ENCODE assay signal across 11 cellular contexts in the genomic region with DNA sequence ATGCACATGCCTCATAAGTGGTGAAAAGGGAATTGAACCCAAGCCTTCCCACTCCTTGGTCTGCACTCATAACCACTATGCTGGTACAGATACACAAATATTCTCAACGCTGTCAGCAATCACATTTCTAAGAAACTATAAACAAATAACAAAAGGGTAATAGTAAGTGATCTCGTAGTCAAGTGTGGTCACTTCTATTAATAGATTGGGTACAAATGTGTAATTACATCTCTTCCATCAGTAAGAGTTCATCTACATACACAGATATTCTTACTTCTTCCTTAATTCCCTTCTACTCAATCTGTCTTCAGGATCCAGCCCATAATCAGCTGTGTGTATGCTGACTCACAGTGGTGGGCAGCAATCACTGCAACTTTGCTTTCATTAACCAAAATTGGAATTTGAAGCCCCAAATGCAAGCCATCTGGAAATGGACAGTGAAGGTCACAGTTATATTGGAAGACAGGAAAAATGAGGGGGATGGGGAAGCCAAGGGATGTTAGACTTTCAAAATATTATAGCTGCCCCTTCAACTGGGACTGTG. TPM values are rescaled to one million over a fixed set of nuclear protein-coding genes. Genes with fewer than 3 reads are reported as not detected.
DNase-seq lines count a peak whose midpoint lies in the region; ATAC-seq, FAIRE-seq and TF ChIP-seq lines count a peak whose summit lies in the region.
"Had no signal": no experiment of that assay in that cellular context is flagged by ENCODE, and none has a peak within 500 bp of the region (broad histone marks: within the 10 kb centered on the region; RNA-seq: fewer than 3 reads in every experiment).

No MANE protein-coding gene starts in this region.

- H3K4me3 ChIP-seq in A549 (no peak overlapping the region), OCI-LY7 (ENCODE audit: low read depth, low read length, poor library complexity, severe bottlenecking) (no peak overlapping the region), suprapubic skin (no peak overlapping the region)

- no peak for ATAC-seq in A549

- intact Hi-C loops in OCI-LY7 (cut with micrococcal nuclease; ENCODE audit: unreplicated experiment): loop anchor here (10.0 kb wide), 1 partner anchor 1244 kb away; no protein-coding TSS in a partner anchor

- no peaks in the 10 kb centered on the region for H3K36me3 ChIP-seq in OCI-LY7 (ENCODE audit: insufficient read depth, low read length)
- no peaks in the 10 kb centered on the region for H3K36me3 ChIP-seq in suprapubic skin

- no peak overlapping the region for H3K4me2 ChIP-seq in A549
- H3K4me2 ChIP-seq in OCI-LY7 (ENCODE audit: low read length): no peak overlapping the region

- no peaks in the 10 kb centered on the region for H4K20me1 ChIP-seq in OCI-LY7 (ENCODE audit: insufficient read depth, low read length)

- CTCF ChIA-PET in A549 (lab: Yijun Ruan, JAX): interaction anchor here (0.8 to 2.0 kb wide), 3 partner anchors 17 to 452 kb away, joined by 3 to 7 read pairs (median 3); a partner anchor contains a TSS
- CTCF ChIA-PET in OCI-LY7 (lab: Charles Lee; ENCODE audit: unreplicated experiment): no interaction called here

- peak in 1 of 2 experiments; percentile 4 for DNase-seq in A549 (ENCODE audit: low read depth in 1 of 2, low spot score in 1 of 2)
- no peak for DNase-seq in OCI-LY7 (ENCODE audit: low spot score)
- DNase-seq in fibroblast of peridontal ligament (ENCODE audit: extremely low read depth): peak; percentile 75
- no peak for DNase-seq in GM12891 (ENCODE audit: insufficient read length, low spot score)
- DNase-seq in suprapubic skin (ENCODE audit: low spot score in 2 of 2): no peak
- DNase-seq in SIG-M5 treated with dmso at 0.1 percent for 504 hours (lab: John Stamatoyannopoulos, UW; ENCODE audit: unreplicated experiment): no peak
- DNase-seq in SHP77 treated with DMSO at 0.1 percent for 48 hours (lab: John Stamatoyannopoulos, UW): no peak
- DNase-seq: cortex of kidney, immature natural killer cell, NCI-H1436 had no signal

- H3K4me1 ChIP-seq in A549 (no peaks in the 10 kb centered on the region), OCI-LY7 (ENCODE audit: insufficient read depth, low read length, poor library complexity, severe bottlenecking) (no peaks in the 10 kb centered on the region), suprapubic skin (no peaks in the 10 kb centered on the region)

- no peaks in the 10 kb centered on the region for H3K9me3 ChIP-seq in A549
- no peaks in the 10 kb centered on the region for H3K9me3 ChIP-seq in OCI-LY7 (ENCODE audit: low read length)
- H3K9me3 ChIP-seq in suprapubic skin: no peaks in the 10 kb centered on the region

- WGBS in A549 (ENCODE audit: missing lambda C conversion rate): 49% methylated on average over 2 of the region's 2 CpGs
- WGBS in suprapubic skin: 68% methylated on average over 2 of the region's 2 CpGs

- TF ChIP-seq POLR2A in A549 (IDR thresholded peaks at IDR 0.05; ENCODE audit: low read length) (no peak), GM12891 (IDR thresholded peaks at IDR 0.05; ENCODE audit: low read depth, low read length) (no peak), suprapubic skin (IDR thresholded peaks at IDR 0.05) (no peak)

- POLR2A ChIA-PET in A549 (lab: Yijun Ruan, JAX) (no interaction called here), OCI-LY7 (lab: Charles Lee) (interaction anchor here (0.5 to 1.1 kb wide), 2 partner anchors 143 to 454 kb away, joined by 3 to 4 read pairs; no protein-coding TSS in a partner anchor)

- H3K27ac ChIP-seq in A549 (no peak overlapping the region), OCI-LY7 (ENCODE audit: low read depth, low read length, poor library complexity, severe bottlenecking) (no peak overlapping the region), suprapubic skin (no peak overlapping the region)

- no TSS peak for BruUV-seq in OCI-LY7 (replicated peaks; lab: Mats Ljungman, UMichigan)

- H3K79me2 ChIP-seq in OCI-LY7 (ENCODE audit: insufficient read depth, low read depth, low read length): no peaks in the 10 kb centered on the region

- TF ChIP-seq EP300 in A549 (IDR thresholded peaks at IDR 0.05) (no peak), suprapubic skin (IDR thresholded peaks at IDR 0.05) (no peak)

- FAIRE-seq in A549 (lab: Jason Lieb, UNC): no peak
- no peak for FAIRE-seq in GM12891 (lab: Jason Lieb, UNC)

- 0 out of 5 replicates have a peak, but pooled peaks have one; percentile 14 to 15 for TF ChIP-seq RAD21 in A549 (conservative IDR thresholded peaks at IDR 0.05 in 1 of 2, IDR thresholded peaks at IDR 0.05 in 1 of 2)

- no peaks in the 10 kb centered on the region for H3K27me3 ChIP-seq in suprapubic skin

- TF ChIP-seq CTCF in A549 (IDR thresholded peaks at IDR 0.05) (0 out of 3 replicates have a peak, but pooled peaks have one; percentile 14), GM12872 (IDR thresholded peaks at IDR 0.05; ENCODE audit: insufficient read depth, low read depth, low read length) (peak; percentile 8; the same call in 1 of the 3 replicates), OCI-LY7 (conservative IDR thresholded peaks at IDR 0.05; ENCODE audit: low read length) (0 out of 2 replicates have a peak, but pooled peaks have one; percentile 41), suprapubic skin (IDR thresholded peaks at IDR 0.05) (no peak)

- no peak overlapping the region for H2AFZ ChIP-seq in OCI-LY7 (ENCODE audit: low read length)

- H3K9me2 ChIP-seq in OCI-LY7 (ENCODE audit: insufficient read depth, low read length): no peaks in the 10 kb centered on the region

TF ChIP-seq in A549, 52 proteins besides CTCF, POLR2A, EP300 and RAD21:
- TF ChIP-seq, protein P1, sequence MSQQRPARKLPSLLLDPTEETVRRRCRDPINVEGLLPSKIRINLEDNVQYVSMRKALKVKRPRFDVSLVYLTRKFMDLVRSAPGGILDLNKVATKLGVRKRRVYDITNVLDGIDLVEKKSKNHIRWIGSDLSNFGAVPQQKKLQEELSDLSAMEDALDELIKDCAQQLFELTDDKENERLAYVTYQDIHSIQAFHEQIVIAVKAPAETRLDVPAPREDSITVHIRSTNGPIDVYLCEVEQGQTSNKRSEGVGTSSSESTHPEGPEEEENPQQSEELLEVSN (IDR thresholded peaks at IDR 0.05; ENCODE audit: borderline replicate concordance, low read depth): no peak
- TF ChIP-seq BHLHE40 (IDR thresholded peaks at IDR 0.05; ENCODE audit: low read depth, low read length) (no peak), CBX8 (IDR thresholded peaks at IDR 0.05) (no peak)
- TF ChIP-seq, protein P2, sequence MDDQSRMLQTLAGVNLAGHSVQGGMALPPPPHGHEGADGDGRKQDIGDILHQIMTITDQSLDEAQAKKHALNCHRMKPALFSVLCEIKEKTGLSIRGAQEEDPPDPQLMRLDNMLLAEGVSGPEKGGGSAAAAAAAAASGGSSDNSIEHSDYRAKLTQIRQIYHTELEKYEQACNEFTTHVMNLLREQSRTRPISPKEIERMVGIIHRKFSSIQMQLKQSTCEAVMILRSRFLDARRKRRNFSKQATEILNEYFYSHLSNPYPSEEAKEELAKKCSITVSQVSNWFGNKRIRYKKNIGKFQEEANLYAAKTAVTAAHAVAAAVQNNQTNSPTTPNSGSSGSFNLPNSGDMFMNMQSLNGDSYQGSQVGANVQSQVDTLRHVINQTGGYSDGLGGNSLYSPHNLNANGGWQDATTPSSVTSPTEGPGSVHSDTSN (IDR thresholded peaks at IDR 0.05): no peak

TF ChIP-seq in GM12891, 5 proteins besides CTCF, POLR2A, EP300 and RAD21:
- TF ChIP-seq SPI1 (IDR thresholded peaks at IDR 0.05; ENCODE audit: low read depth, low read length) (no peak), POLR2AphosphoS5 (IDR thresholded peaks at IDR 0.05; ENCODE audit: low read depth, low read length) (no peak), TAF1 (IDR thresholded peaks at IDR 0.05; ENCODE audit: low read depth, low read length) (no peak), POU2F2 (IDR thresholded peaks at IDR 0.05; ENCODE audit: low read depth, low read length) (no peak), PAX5 (IDR thresholded peaks at IDR 0.05; ENCODE audit: insufficient read depth, low read length, severe bottlenecking) (no peak)

RNA-seq across cellular contexts. Expression of a gene that starts 6.7 kb away (rescaled TPM):
- polyA plus RNA-seq in A549 (2011; rRNA removed) (0.54 and 0.61 TPM in 2 replicates), A549 (2017; fragmentation: RNase III; extraction: RNeasy Plus Mini Kit Qiagen cat#74134 plus additional on column Dnase treatment) (0.51 to 2.0 TPM (median 1.9 TPM) in 3 replicates)
- polyA plus RNA-seq in A549 (2012; cell fraction: cytosol; rRNA removed): 0.05 and 0.07 TPM in 2 replicates
- 0.04 and 0.12 TPM in 2 replicates for polyA plus RNA-seq in A549 (2012; cell fraction: nucleus; rRNA removed)
- polyA minus RNA-seq in A549 (2011; rRNA and poly(A)+ RNA removed): 0.19 and 0.29 TPM in 2 replicates
- total RNA-seq in OCI-LY7 (2014; rRNA removed; shearing (Covaris generic)): not detected in 2 replicates
- total RNA-seq in OCI-LY7 (2022) (not detected in 2 replicates), suprapubic skin (under 1 TPM in 1 of 4 donors, not detected in 3; 0.42 TPM)
- not detected for polyA plus RNA-seq in GM12891 (2012; ENCODE audit: low read depth, missing spikeins)

Comparison
In these comparisons a context has a peak if more than half of its experiments do, and no peak if none do; other contexts are left out.
1. CTCF ChIP-seq: peak in A549 (single experiment), GM12872 (single experiment) and OCI-LY7 (single experiment); none in suprapubic skin (0 of 2).